13 cellular contexts compared by ENCODE assay signal in the genomic region with DNA sequence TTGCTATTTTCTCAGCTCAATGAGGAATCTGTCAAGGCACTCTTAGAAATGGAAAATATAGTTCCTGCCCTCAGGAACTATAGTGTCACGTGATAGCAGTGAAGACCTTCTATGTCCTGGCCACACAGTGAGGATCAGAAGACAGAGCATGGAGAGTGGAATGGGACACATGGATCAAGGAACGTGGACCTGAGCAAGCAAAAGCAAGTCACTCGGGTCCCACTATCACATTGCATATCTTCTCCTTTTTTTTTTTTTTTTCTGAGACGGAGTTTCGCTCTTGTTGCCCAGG. TPM values are rescaled to one million over a fixed set of nuclear protein-coding genes. Genes with fewer than 3 reads are reported as not detected.
DNase-seq lines count a peak whose midpoint lies in the region; ATAC-seq, FAIRE-seq and TF ChIP-seq lines count a peak whose summit lies in the region.
"Had no signal": no experiment of that assay in that cellular context is flagged by ENCODE, and none has a peak within 500 bp of the region (broad histone marks: within the 10 kb centered on the region; RNA-seq: fewer than 3 reads in every experiment).

No MANE protein-coding gene starts in this region.

- H2AFZ ChIP-seq in KMS-11 (ENCODE audit: low read depth) = no peak overlapping the region
- H2AFZ ChIP-seq in astrocyte (ENCODE audit: low read depth, low read length) = no peak overlapping the region
- no peak overlapping the region for H2AFZ ChIP-seq in parathyroid adenoma

- intact Hi-C loops in CD4-positive, alpha-beta T cell (cut with DNase I, micrococcal nuclease) = no loop called here
- intact Hi-C loops in upper lobe of right lung (cut with DNase I) = no loop called here

- no peaks in the 10 kb centered on the region for H3K79me2 ChIP-seq in KMS-11 (ENCODE audit: insufficient read depth, low read depth)
- peaks cover 94% of the 10 kb centered on the region for H3K79me2 ChIP-seq in astrocyte (ENCODE audit: insufficient read depth, low read length)
- H3K79me2 ChIP-seq in parathyroid adenoma = peaks cover 36% of the 10 kb centered on the region

- H3K4me3 ChIP-seq in KMS-11 (IDR thresholded peaks at IDR 0.05; ENCODE audit: insufficient read depth, low read depth, low read length) (no peak overlapping the region), astrocyte (ENCODE audit: insufficient read depth, low read depth, low read length) (no peak overlapping the region), parathyroid adenoma (ENCODE audit: low read depth, low read length) (no peak overlapping the region), upper lobe of right lung (no peak overlapping the region)
- H3K4me3 ChIP-seq: lower lobe of right lung had no signal

- H3K9ac ChIP-seq in KMS-11 = no peak overlapping the region
- peak overlapping the region; percentile 37 for H3K9ac ChIP-seq in astrocyte (ENCODE audit: low read length)
- H3K9ac ChIP-seq in parathyroid adenoma = no peak overlapping the region

- H3K27me3 ChIP-seq in CD4-positive, alpha-beta T cell (ENCODE audit: control insufficient read depth, insufficient read depth, low read length) = no peaks in the 10 kb centered on the region
- H3K27me3 ChIP-seq in KMS-11 (ENCODE audit: insufficient read depth, low read depth) (no peaks in the 10 kb centered on the region), astrocyte (ENCODE audit: insufficient read depth, low read length) (no peaks in the 10 kb centered on the region), parathyroid adenoma (ENCODE audit: control insufficient read depth, insufficient read depth, low read length) (no peaks in the 10 kb centered on the region), upper lobe of right lung (no peaks in the 10 kb centered on the region)

- no peaks in the 10 kb centered on the region for H4K20me1 ChIP-seq in KMS-11 (ENCODE audit: insufficient read depth)
- H4K20me1 ChIP-seq in astrocyte (ENCODE audit: insufficient read depth, low read length) = peaks cover 89% of the 10 kb centered on the region

- POLR2A ChIA-PET in CD4-positive, alpha-beta T cell (lab: Charles Lee) = interaction anchor here (1.1 to 9.8 kb wide), 3 partner anchors 17 to 20 kb away, joined by 3 to 105 read pairs (median 6); no protein-coding TSS in a partner anchor
- POLR2A ChIA-PET in naive thymus-derived CD8-positive, alpha-beta T cell (lab: Charles Lee) = interaction anchor here (0.7 to 2.3 kb wide), 3 partner anchors 14 to 49 kb away, joined by 4 to 8 read pairs (median 4); no protein-coding TSS in a partner anchor

- no peak overlapping the region for H3K27ac ChIP-seq in CD4-positive, alpha-beta T cell (ENCODE audit: low read depth, low read length)
- H3K27ac ChIP-seq in KMS-11 (peak overlapping the region; percentile 59; the same call in 1 of the 2 replicates), astrocyte (ENCODE audit: low read depth, low read length) (no peak overlapping the region), parathyroid adenoma (no peak overlapping the region), upper lobe of right lung (no peak overlapping the region)
- H3K27ac ChIP-seq: epithelial cell of prostate, lower lobe of right lung had no signal

- no peak for DNase-seq in CD4-positive, alpha-beta T cell
- DNase-seq in astrocyte (ENCODE audit: low read depth) (no peak), HTR-8/SVneo (ENCODE audit: insufficient read length, low spot score) (no peak), upper lobe of right lung (no peak), NCI-H69 (lab: John Stamatoyannopoulos, UW) (no peak)
- no peak for DNase-seq in naive thymus-derived CD8-positive, alpha-beta T cell
- DNase-seq: activated CD8-positive, alpha-beta memory T cell treated with anti-CD3 and anti-CD28 coated beads, Interleukin-2, amount 50 U/mL, for 48 hours; lower lobe of right lung; PC-3; stimulated activated CD4-positive, alpha-beta T cell treated with anti-CD3 and anti-CD28 coated beads, Interleukin-2, amount 100 ng/mL, for 48 hours had no signal

- no peak for ATAC-seq in CD4-positive, alpha-beta T cell (ENCODE audit: poor library complexity)
- ATAC-seq in upper lobe of right lung = no peak
- no peak for ATAC-seq in naive thymus-derived CD8-positive, alpha-beta T cell
- ATAC-seq: PC-3 had no signal

- H3K27me3 Mint-ChIP-seq in CD4-positive, alpha-beta T cell = no peaks in the 10 kb centered on the region
- no peaks in the 10 kb centered on the region for H3K27me3 Mint-ChIP-seq in astrocyte (ENCODE audit: low read depth, unreplicated experiment)
- peaks cover 0 to 11% (median 0%) of the 10 kb centered on the region in 5 donors for H3K27me3 Mint-ChIP-seq in naive thymus-derived CD8-positive, alpha-beta T cell

- H3K9me3 Mint-ChIP-seq in CD4-positive, alpha-beta T cell = no peaks in the 10 kb centered on the region
- no peaks in the 10 kb centered on the region for H3K9me3 Mint-ChIP-seq in astrocyte (ENCODE audit: unreplicated experiment)
- H3K9me3 Mint-ChIP-seq in naive thymus-derived CD8-positive, alpha-beta T cell = no peaks in the 10 kb centered on the region

- no peaks in the 10 kb centered on the region for H3K9me3 ChIP-seq in CD4-positive, alpha-beta T cell (ENCODE audit: control insufficient read depth, low read length)
- H3K9me3 ChIP-seq in astrocyte (ENCODE audit: insufficient read depth, low read depth, low read length) (no peaks in the 10 kb centered on the region), parathyroid adenoma (ENCODE audit: control insufficient read depth, low read length) (no peaks in the 10 kb centered on the region), upper lobe of right lung (no peaks in the 10 kb centered on the region)
- H3K9me3 ChIP-seq: lower lobe of right lung had no signal

- H3K4me1 ChIP-seq in KMS-11 (ENCODE audit: low read depth, poor library complexity, severe bottlenecking) (peaks cover 77% of the 10 kb centered on the region), astrocyte (ENCODE audit: insufficient read depth, low read length) (peaks cover 91% of the 10 kb centered on the region), parathyroid adenoma (peaks cover 12% of the 10 kb centered on the region), upper lobe of right lung (peaks cover 84% of the 10 kb centered on the region)

- peak overlapping the region; percentile 8 for H3K4me3 Mint-ChIP-seq in CD4-positive, alpha-beta T cell
- peak overlapping the region; percentile 24 for H3K4me3 Mint-ChIP-seq in astrocyte (ENCODE audit: unreplicated experiment)
- H3K4me3 Mint-ChIP-seq in naive thymus-derived CD8-positive, alpha-beta T cell = peak overlapping the region in 1 of 10 donors; percentile 57

- CTCF ChIA-PET in CD4-positive, alpha-beta T cell (lab: Charles Lee) = interaction anchor here (1.2 kb wide), 1 partner anchor 26 kb away, joined by 3 read pairs; no protein-coding TSS in a partner anchor

- FAIRE-seq in astrocyte (lab: Jason Lieb, UNC) = no peak
- no peak for FAIRE-seq in HTR-8/SVneo (lab: Jason Lieb, UNC)

- H3K36me3 ChIP-seq in KMS-11 (ENCODE audit: insufficient read depth) (no peaks in the 10 kb centered on the region), astrocyte (ENCODE audit: insufficient read depth, low read length) (peaks cover 3% of the 10 kb centered on the region), parathyroid adenoma (ENCODE audit: control insufficient read depth, insufficient read depth, low read length) (no peaks in the 10 kb centered on the region), upper lobe of right lung (no peaks in the 10 kb centered on the region)
- H3K36me3 ChIP-seq: lower lobe of right lung had no signal

- H3K27ac Mint-ChIP-seq in CD4-positive, alpha-beta T cell = peak overlapping the region; percentile 89
- H3K27ac Mint-ChIP-seq in astrocyte (ENCODE audit: unreplicated experiment) = peak overlapping the region; percentile 55
- peak overlapping the region in 3 of 10 donors; percentile 58 to 87 (median 84) for H3K27ac Mint-ChIP-seq in naive thymus-derived CD8-positive, alpha-beta T cell

- peaks cover 95% of the 10 kb centered on the region for H3K4me1 Mint-ChIP-seq in CD4-positive, alpha-beta T cell (ENCODE audit: low read depth)
- H3K4me1 Mint-ChIP-seq in astrocyte (ENCODE audit: low read depth, unreplicated experiment) = peaks cover 73% of the 10 kb centered on the region
- H3K4me1 Mint-ChIP-seq in naive thymus-derived CD8-positive, alpha-beta T cell = peaks cover 29 to 100% (median 63%) of the 10 kb centered on the region in 4 donors

- no peaks in the 10 kb centered on the region for H3K36me3 Mint-ChIP-seq in CD4-positive, alpha-beta T cell (ENCODE audit: low read depth)
- peaks cover 14% of the 10 kb centered on the region for H3K36me3 Mint-ChIP-seq in astrocyte (ENCODE audit: low read depth, unreplicated experiment)
- H3K36me3 Mint-ChIP-seq in naive thymus-derived CD8-positive, alpha-beta T cell = peaks cover 0 to 2% (median 2%) of the 10 kb centered on the region in 3 donors

- no peak for TF ChIP-seq CTCF in CD4-positive, alpha-beta T cell (IDR thresholded peaks at IDR 0.05)
- TF ChIP-seq CTCF in KMS-11 (conservative IDR thresholded peaks at IDR 0.05; ENCODE audit: low read depth, low read length) (no peak), astrocyte (IDR thresholded peaks at IDR 0.05; ENCODE audit: insufficient read depth, low read depth, low read length) (no peak), parathyroid adenoma (IDR thresholded peaks at IDR 0.05) (no peak), upper lobe of right lung (IDR thresholded peaks at IDR 0.05) (no peak)

- peak overlapping the region; percentile 88; the same call in 1 of the 2 replicates for H3K4me2 ChIP-seq in KMS-11
- H3K4me2 ChIP-seq in astrocyte (ENCODE audit: low read length) = peak overlapping the region; percentile 42
- peak overlapping the region; percentile 41 for H3K4me2 ChIP-seq in parathyroid adenoma (ENCODE audit: low read length)

RNA-seq across cellular contexts. Expression of a gene that starts 21.2 kb away (rescaled TPM):
- 10 to 100 TPM; 30.0 to 31.0 TPM for total RNA-seq in CD4-positive, alpha-beta T cell
- total RNA-seq in astrocyte (65.6 and 78.0 TPM in 2 replicates), upper lobe of right lung (31.6 TPM)
- 10 to 100 TPM; 53.1 to 55.4 TPM for total RNA-seq in naive thymus-derived CD8-positive, alpha-beta T cell
- 1 to 10 TPM in 2 of 3 donors, under 1 TPM in 1; 0.57 to 4.2 (median 1.7) TPM for polyA plus RNA-seq in naive thymus-derived CD8-positive, alpha-beta T cell
